Comparison of ENCODE assay signal across 1 cellular context in genomic region chr10:6201511-6201975, GRCh38.
A peak's percentile ranks its signal among the peaks of the same experiment; 100 is the strongest.
TF ChIP-seq lines count a peak whose summit lies in the region.

No MANE protein-coding gene starts in this region.

TF ChIP-seq in HepG2, 621 proteins besides CTCF, POLR2A, EP300 and RAD21 (continued from another document and continues in another):
- TF ChIP-seq, protein P1, sequence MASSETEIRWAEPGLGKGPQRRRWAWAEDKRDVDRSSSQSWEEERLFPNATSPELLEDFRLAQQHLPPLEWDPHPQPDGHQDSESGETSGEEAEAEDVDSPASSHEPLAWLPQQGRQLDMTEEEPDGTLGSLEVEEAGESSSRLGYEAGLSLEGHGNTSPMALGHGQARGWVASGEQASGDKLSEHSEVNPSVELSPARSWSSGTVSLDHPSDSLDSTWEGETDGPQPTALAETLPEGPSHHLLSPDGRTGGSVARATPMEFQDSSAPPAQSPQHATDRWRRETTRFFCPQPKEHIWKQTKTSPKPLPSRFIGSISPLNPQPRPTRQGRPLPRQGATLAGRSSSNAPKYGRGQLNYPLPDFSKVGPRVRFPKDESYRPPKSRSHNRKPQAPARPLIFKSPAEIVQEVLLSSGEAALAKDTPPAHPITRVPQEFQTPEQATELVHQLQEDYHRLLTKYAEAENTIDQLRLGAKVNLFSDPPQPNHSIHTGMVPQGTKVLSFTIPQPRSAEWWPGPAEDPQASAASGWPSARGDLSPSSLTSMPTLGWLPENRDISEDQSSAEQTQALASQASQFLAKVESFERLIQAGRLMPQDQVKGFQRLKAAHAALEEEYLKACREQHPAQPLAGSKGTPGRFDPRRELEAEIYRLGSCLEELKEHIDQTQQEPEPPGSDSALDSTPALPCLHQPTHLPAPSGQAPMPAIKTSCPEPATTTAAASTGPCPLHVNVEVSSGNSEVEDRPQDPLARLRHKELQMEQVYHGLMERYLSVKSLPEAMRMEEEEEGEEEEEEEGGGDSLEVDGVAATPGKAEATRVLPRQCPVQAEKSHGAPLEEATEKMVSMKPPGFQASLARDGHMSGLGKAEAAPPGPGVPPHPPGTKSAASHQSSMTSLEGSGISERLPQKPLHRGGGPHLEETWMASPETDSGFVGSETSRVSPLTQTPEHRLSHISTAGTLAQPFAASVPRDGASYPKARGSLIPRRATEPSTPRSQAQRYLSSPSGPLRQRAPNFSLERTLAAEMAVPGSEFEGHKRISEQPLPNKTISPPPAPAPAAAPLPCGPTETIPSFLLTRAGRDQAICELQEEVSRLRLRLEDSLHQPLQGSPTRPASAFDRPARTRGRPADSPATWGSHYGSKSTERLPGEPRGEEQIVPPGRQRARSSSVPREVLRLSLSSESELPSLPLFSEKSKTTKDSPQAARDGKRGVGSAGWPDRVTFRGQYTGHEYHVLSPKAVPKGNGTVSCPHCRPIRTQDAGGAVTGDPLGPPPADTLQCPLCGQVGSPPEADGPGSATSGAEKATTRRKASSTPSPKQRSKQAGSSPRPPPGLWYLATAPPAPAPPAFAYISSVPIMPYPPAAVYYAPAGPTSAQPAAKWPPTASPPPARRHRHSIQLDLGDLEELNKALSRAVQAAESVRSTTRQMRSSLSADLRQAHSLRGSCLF (CRISPR knock-in tag; IDR thresholded peaks at IDR 0.05; ENCODE audit: borderline replicate concordance): 0 out of 2 replicates have a peak, but pooled peaks have one; percentile 41
- TF ChIP-seq ZNF292 (CRISPR knock-in tag; IDR thresholded peaks at IDR 0.05; ENCODE audit: borderline replicate concordance, low read depth): peak; percentile 62; the same call in 1 of the 2 replicates
- 0 out of 2 replicates have a peak, but pooled peaks have one; percentile 9 for TF ChIP-seq TBX2 (CRISPR knock-in tag; IDR thresholded peaks at IDR 0.05; ENCODE audit: borderline replicate concordance)
- TF ChIP-seq NR2F6 (IDR thresholded peaks at IDR 0.05): no peak
- TF ChIP-seq NR2F6 (CRISPR knock-in tag; IDR thresholded peaks at IDR 0.05): no peak
- TF ChIP-seq ZFP37 (CRISPR knock-in tag; IDR thresholded peaks at IDR 0.05; ENCODE audit: borderline replicate concordance): 0 out of 2 replicates have a peak, but pooled peaks have one; percentile 71
- TF ChIP-seq, protein P2, sequence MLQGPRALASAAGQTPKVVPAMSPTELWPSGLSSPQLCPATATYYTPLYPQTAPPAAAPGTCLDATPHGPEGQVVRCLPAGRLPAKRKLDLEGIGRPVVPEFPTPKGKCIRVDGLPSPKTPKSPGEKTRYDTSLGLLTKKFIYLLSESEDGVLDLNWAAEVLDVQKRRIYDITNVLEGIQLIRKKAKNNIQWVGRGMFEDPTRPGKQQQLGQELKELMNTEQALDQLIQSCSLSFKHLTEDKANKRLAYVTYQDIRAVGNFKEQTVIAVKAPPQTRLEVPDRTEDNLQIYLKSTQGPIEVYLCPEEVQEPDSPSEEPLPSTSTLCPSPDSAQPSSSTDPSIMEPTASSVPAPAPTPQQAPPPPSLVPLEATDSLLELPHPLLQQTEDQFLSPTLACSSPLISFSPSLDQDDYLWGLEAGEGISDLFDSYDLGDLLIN (CRISPR knock-in tag; IDR thresholded peaks at IDR 0.05; ENCODE audit: borderline replicate concordance): peak; percentile 24; the same call in 1 of the 2 replicates
- TF ChIP-seq ZNF296 (CRISPR knock-in tag; conservative IDR thresholded peaks at IDR 0.05): 0 out of 2 replicates have a peak, but pooled peaks have one; percentile 23
- TF ChIP-seq ZNF232 (CRISPR knock-in tag; IDR thresholded peaks at IDR 0.05; ENCODE audit: borderline replicate concordance): 0 out of 2 replicates have a peak, but pooled peaks have one; percentile 40
- TF ChIP-seq POLR2G (IDR thresholded peaks at IDR 0.05; ENCODE audit: low read depth, low read length): peak; percentile 80
- peak; percentile 50; the same call in 1 of the 2 replicates for TF ChIP-seq SAP130 (CRISPR knock-in tag; IDR thresholded peaks at IDR 0.05; ENCODE audit: low read depth)
- TF ChIP-seq ZKSCAN1 (IDR thresholded peaks at IDR 0.05; ENCODE audit: low read length): no peak
- TF ChIP-seq ZNF781 (CRISPR knock-in tag; IDR thresholded peaks at IDR 0.05; ENCODE audit: borderline replicate concordance, not compliant biosample characterization): no peak
- TF ChIP-seq, protein P3, sequence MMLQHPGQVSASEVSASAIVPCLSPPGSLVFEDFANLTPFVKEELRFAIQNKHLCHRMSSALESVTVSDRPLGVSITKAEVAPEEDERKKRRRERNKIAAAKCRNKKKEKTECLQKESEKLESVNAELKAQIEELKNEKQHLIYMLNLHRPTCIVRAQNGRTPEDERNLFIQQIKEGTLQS (CRISPR knock-in tag; IDR thresholded peaks at IDR 0.05): no peak
- TF ChIP-seq CSRNP1 (CRISPR knock-in tag; IDR thresholded peaks at IDR 0.05): 0 out of 2 replicates have a peak, but pooled peaks have one; percentile 13
- TF ChIP-seq, protein P4, sequence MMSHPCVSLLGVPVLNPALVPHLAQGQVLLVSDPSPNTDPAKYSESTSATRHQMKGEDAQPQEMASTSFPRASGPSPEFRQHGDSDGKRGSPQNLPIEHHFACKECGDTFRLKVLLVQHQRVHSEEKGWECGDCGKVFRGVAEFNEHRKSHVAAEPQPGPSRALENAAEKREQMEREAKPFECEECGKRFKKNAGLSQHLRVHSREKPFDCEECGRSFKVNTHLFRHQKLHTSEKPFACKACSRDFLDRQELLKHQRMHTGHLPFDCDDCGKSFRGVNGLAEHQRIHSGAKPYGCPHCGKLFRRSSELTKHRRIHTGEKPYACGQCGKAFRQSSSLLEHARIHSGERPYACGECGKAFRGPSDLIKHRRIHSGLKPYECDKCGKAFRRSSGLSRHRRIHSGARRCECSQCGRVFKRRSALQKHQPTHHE (CRISPR knock-in tag; IDR thresholded peaks at IDR 0.05; ENCODE audit: borderline replicate concordance): 0 out of 2 replicates have a peak, but pooled peaks have one; percentile 46
- TF ChIP-seq ELK4 (CRISPR knock-in tag; IDR thresholded peaks at IDR 0.05; ENCODE audit: borderline replicate concordance): no peak
- no peak for TF ChIP-seq PPARG (CRISPR knock-in tag; conservative IDR thresholded peaks at IDR 0.05)
- TF ChIP-seq TRIM24 (CRISPR knock-in tag; IDR thresholded peaks at IDR 0.05): no peak
- TF ChIP-seq NR1H2 (CRISPR knock-in tag; IDR thresholded peaks at IDR 0.05; ENCODE audit: borderline replicate concordance, low read depth): no peak
- TF ChIP-seq NFATC3 (CRISPR knock-in tag; IDR thresholded peaks at IDR 0.05): no peak
- TF ChIP-seq MED1 (CRISPR knock-in tag; IDR thresholded peaks at IDR 0.05): 0 out of 2 replicates have a peak, but pooled peaks have one; percentile 22
- no peak for TF ChIP-seq FOXK1 (CRISPR knock-in tag; IDR thresholded peaks at IDR 0.05; ENCODE audit: borderline replicate concordance, low read depth)
- no peak for TF ChIP-seq SP5 (CRISPR knock-in tag; IDR thresholded peaks at IDR 0.05; ENCODE audit: borderline replicate concordance, low read depth)
- no peak for TF ChIP-seq ZNF577 (CRISPR knock-in tag; IDR thresholded peaks at IDR 0.05; ENCODE audit: borderline replicate concordance, low read depth)
- TF ChIP-seq FOXK2 (IDR thresholded peaks at IDR 0.05): no peak
- peak; percentile 19; the same call in 1 of the 2 replicates for TF ChIP-seq ZMYM4 (CRISPR knock-in tag; IDR thresholded peaks at IDR 0.05)
- no peak for TF ChIP-seq NR3C1 (CRISPR knock-in tag; IDR thresholded peaks at IDR 0.05)
- no peak for TF ChIP-seq ZNF720 (CRISPR knock-in tag; IDR thresholded peaks at IDR 0.05)
- TF ChIP-seq ZIK1 (CRISPR knock-in tag; IDR thresholded peaks at IDR 0.05; ENCODE audit: borderline replicate concordance, low read depth): no peak
- no peak for TF ChIP-seq ZBTB34 (CRISPR knock-in tag; IDR thresholded peaks at IDR 0.05)
- TF ChIP-seq, protein P5, sequence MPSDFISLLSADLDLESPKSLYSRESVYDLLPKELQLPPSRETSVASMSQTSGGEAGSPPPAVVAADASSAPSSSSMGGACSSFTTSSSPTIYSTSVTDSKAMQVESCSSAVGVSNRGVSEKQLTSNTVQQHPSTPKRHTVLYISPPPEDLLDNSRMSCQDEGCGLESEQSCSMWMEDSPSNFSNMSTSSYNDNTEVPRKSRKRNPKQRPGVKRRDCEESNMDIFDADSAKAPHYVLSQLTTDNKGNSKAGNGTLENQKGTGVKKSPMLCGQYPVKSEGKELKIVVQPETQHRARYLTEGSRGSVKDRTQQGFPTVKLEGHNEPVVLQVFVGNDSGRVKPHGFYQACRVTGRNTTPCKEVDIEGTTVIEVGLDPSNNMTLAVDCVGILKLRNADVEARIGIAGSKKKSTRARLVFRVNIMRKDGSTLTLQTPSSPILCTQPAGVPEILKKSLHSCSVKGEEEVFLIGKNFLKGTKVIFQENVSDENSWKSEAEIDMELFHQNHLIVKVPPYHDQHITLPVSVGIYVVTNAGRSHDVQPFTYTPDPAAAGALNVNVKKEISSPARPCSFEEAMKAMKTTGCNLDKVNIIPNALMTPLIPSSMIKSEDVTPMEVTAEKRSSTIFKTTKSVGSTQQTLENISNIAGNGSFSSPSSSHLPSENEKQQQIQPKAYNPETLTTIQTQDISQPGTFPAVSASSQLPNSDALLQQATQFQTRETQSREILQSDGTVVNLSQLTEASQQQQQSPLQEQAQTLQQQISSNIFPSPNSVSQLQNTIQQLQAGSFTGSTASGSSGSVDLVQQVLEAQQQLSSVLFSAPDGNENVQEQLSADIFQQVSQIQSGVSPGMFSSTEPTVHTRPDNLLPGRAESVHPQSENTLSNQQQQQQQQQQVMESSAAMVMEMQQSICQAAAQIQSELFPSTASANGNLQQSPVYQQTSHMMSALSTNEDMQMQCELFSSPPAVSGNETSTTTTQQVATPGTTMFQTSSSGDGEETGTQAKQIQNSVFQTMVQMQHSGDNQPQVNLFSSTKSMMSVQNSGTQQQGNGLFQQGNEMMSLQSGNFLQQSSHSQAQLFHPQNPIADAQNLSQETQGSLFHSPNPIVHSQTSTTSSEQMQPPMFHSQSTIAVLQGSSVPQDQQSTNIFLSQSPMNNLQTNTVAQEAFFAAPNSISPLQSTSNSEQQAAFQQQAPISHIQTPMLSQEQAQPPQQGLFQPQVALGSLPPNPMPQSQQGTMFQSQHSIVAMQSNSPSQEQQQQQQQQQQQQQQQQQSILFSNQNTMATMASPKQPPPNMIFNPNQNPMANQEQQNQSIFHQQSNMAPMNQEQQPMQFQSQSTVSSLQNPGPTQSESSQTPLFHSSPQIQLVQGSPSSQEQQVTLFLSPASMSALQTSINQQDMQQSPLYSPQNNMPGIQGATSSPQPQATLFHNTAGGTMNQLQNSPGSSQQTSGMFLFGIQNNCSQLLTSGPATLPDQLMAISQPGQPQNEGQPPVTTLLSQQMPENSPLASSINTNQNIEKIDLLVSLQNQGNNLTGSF (CRISPR knock-in tag; IDR thresholded peaks at IDR 0.05): 0 out of 2 replicates have a peak, but pooled peaks have one; percentile 29
- peak; percentile 15; the same call in 1 of the 2 replicates for TF ChIP-seq TARDBP (CRISPR knock-in tag; IDR thresholded peaks at IDR 0.05)
- peak; percentile 72; the same call in 1 of the 2 replicates for TF ChIP-seq YEATS4 (CRISPR knock-in tag; IDR thresholded peaks at IDR 0.05; ENCODE audit: borderline replicate concordance)
- TF ChIP-seq FOXP1 (IDR thresholded peaks at IDR 0.05): no peak
- TF ChIP-seq FOXP1 (CRISPR knock-in tag; IDR thresholded peaks at IDR 0.05): no peak
- peak; percentile 61; the same call in 1 of the 2 replicates for TF ChIP-seq ZNF558 (CRISPR knock-in tag; IDR thresholded peaks at IDR 0.05; ENCODE audit: borderline replicate concordance)
- no peak for TF ChIP-seq MTERF4 (CRISPR knock-in tag; IDR thresholded peaks at IDR 0.05)
- TF ChIP-seq FOXM1 (CRISPR knock-in tag; IDR thresholded peaks at IDR 0.05): no peak
- TF ChIP-seq MIER2 (CRISPR knock-in tag; IDR thresholded peaks at IDR 0.05): no peak
- no peak for TF ChIP-seq ZNF607 (CRISPR knock-in tag; IDR thresholded peaks at IDR 0.05; ENCODE audit: borderline replicate concordance)
